Comparison of ENCODE assay signal across 28 cellular contexts in genomic region chr4:47701286-47701685, GRCh38.
DNase-seq lines count a peak whose midpoint lies in the region; FAIRE-seq and TF ChIP-seq lines count a peak whose summit lies in the region.
"Had no signal": no experiment of that assay in that cellular context is flagged by ENCODE, and none has a peak within 500 bp of the region (broad histone marks: within the 10 kb centered on the region; RNA-seq: fewer than 3 reads in every experiment).

No MANE protein-coding gene starts in this region.

- no peaks in the 10 kb centered on the region for H3K79me2 ChIP-seq in SK-N-SH (ENCODE audit: insufficient read depth)

- FAIRE-seq in endometrium (lab: Jason Lieb, UNC) = peak; percentile 8
- FAIRE-seq: A204.1, GM12878, GM12892, GM18507 had no signal

- H3K9ac ChIP-seq in SK-N-MC (ENCODE audit: insufficient read length) (no peak overlapping the region), SK-N-SH (no peak overlapping the region)
- H3K9ac ChIP-seq: BLaER1 had no signal

- H3K27ac Mint-ChIP-seq in nephron = peak overlapping the region; percentile 12 to 72 (median 37)
- H3K27ac Mint-ChIP-seq: CD14-positive monocyte; CD4-positive, alpha-beta memory T cell; CD4-positive, CD25-positive, alpha-beta regulatory T cell; CD8-positive, alpha-beta memory T cell had no signal

- in situ Hi-C loops in HAP-1 (cut with MboI; ENCODE audit: low sequenced_read_pairs) = no loop called here

- H3K36me3 ChIP-seq in SK-N-MC (ENCODE audit: insufficient read depth, low read length) (no peaks in the 10 kb centered on the region), SK-N-SH (replicated peaks in 1 of 2; ENCODE audit: control insufficient read depth in 1 of 2, insufficient read depth in 2 of 2, low read length in 1 of 2) (no peaks in the 10 kb centered on the region), HAP-1 (replicated peaks) (no peaks in the 10 kb centered on the region)
- H3K36me3 ChIP-seq: BE2C, BLaER1 had no signal

- no peak overlapping the region for H3K4me3 ChIP-seq in SK-N-MC
- no peak overlapping the region for H3K4me3 ChIP-seq in SK-N-SH (ENCODE audit: low read depth in 2 of 2, low read length in 1 of 2)
- no peak overlapping the region for H3K4me3 ChIP-seq in HAP-1
- H3K4me3 ChIP-seq: BLaER1, GM12878 had no signal

- no peak for TF ChIP-seq EP300 in SK-N-SH (IDR thresholded peaks at IDR 0.05; ENCODE audit: borderline replicate concordance in 1 of 2, low read depth in 1 of 2, low read length in 1 of 2)

- no peak overlapping the region for H3K4me3 Mint-ChIP-seq in nephron
- H3K4me3 Mint-ChIP-seq: CD14-positive monocyte; CD4-positive, alpha-beta memory T cell; CD4-positive, CD25-positive, alpha-beta regulatory T cell; CD8-positive, alpha-beta memory T cell had no signal

- no peaks in the 10 kb centered on the region for H3K36me3 Mint-ChIP-seq in nephron (ENCODE audit: low read depth)
- H3K36me3 Mint-ChIP-seq: CD14-positive monocyte; CD4-positive, alpha-beta memory T cell; CD4-positive, CD25-positive, alpha-beta regulatory T cell; CD8-positive, alpha-beta memory T cell had no signal

- CTCF ChIA-PET in SK-N-SH (lab: Yijun Ruan, JAX) (interaction anchor here (0.6 to 21.9 kb wide), 8 partner anchors 8 to 233 kb away, joined by 3 to 417 read pairs (median 4); partner anchors contain the start of gene CORIN), RWPE1 (lab: Yijun Ruan, JAX) (interaction anchor here (0.6 kb wide), 1 partner anchor 438 kb away, joined by 3 read pairs; no protein-coding TSS in a partner anchor)

- H3K27ac ChIP-seq in SK-N-MC (peak overlapping the region; percentile 45; the same call in 1 of the 2 replicates), SK-N-SH (ENCODE audit: low read depth in 2 of 2, low read length in 1 of 2) (no peak overlapping the region), RWPE1 (no peak overlapping the region)
- H3K27ac ChIP-seq: BLaER1 had no signal

- no peak overlapping the region for H3K4me2 ChIP-seq in SK-N-SH
- H3K4me2 ChIP-seq: BLaER1 had no signal

- H3K4me1 Mint-ChIP-seq in nephron = peaks cover 18% of the 10 kb centered on the region

- no peak for TF ChIP-seq RAD21 in SK-N-SH (IDR thresholded peaks at IDR 0.05; ENCODE audit: low read length)

- no peaks in the 10 kb centered on the region for H4K20me1 ChIP-seq in SK-N-SH (ENCODE audit: insufficient read depth)
- H4K20me1 ChIP-seq: BLaER1 had no signal

- H3K4me1 ChIP-seq in SK-N-SH (ENCODE audit: control insufficient read depth in 1 of 2, insufficient read depth in 2 of 2, low read depth in 1 of 2, low read length in 1 of 2) (peaks cover 0 to 4% of the 10 kb centered on the region in 2 experiments; a peak in 3 of 4 replicates), HAP-1 (no peaks in the 10 kb centered on the region)
- H3K4me1 ChIP-seq: BLaER1 had no signal

- H3F3A ChIP-seq in SK-N-SH (replicated peaks; ENCODE audit: insufficient read depth) = no peaks in the 10 kb centered on the region

- POLR2A ChIA-PET in SK-N-SH (lab: Yijun Ruan, JAX) (no interaction called here), RWPE1 (lab: Yijun Ruan, JAX; ENCODE audit: low non-redundant PET) (no interaction called here)

- H3K9me2 ChIP-seq in SK-N-SH = no peaks in the 10 kb centered on the region

- no peaks in the 10 kb centered on the region for H3K27me3 Mint-ChIP-seq in nephron (ENCODE audit: low read depth)

- H3K9me3 ChIP-seq in SK-N-MC (ENCODE audit: low read depth, low read length) (no peaks in the 10 kb centered on the region), SK-N-SH (no peaks in the 10 kb centered on the region), HAP-1 (no peaks in the 10 kb centered on the region; the same call in 1 of the 2 replicates)
- H3K9me3 ChIP-seq: BE2C, BLaER1 had no signal

- H3K27me3 ChIP-seq in SK-N-SH (ENCODE audit: insufficient read depth) = no peaks in the 10 kb centered on the region
- H3K27me3 ChIP-seq in HAP-1 (ENCODE audit: low read depth) = peaks cover 14% of the 10 kb centered on the region
- H3K27me3 ChIP-seq: BE2C, BLaER1 had no signal

- TF ChIP-seq CTCF in SK-N-SH (IDR thresholded peaks at IDR 0.05) (no peak), nephron (IDR thresholded peaks at IDR 0.05; ENCODE audit: unreplicated experiment in 3 of 3) (no peak), RWPE1 (conservative IDR thresholded peaks at IDR 0.05; ENCODE audit: low read depth) (no peak)

- H2AFZ ChIP-seq in SK-N-SH (ENCODE audit: low read depth) = no peak overlapping the region

- DNase-seq in SK-N-MC (ENCODE audit: low read depth, low spot score) = no peak
- DNase-seq in SK-N-SH = no peak
- no peak for DNase-seq in NCI-H128 (lab: John Stamatoyannopoulos, UW; ENCODE audit: unreplicated experiment)
- no peak for DNase-seq in HAP-1 (ENCODE audit: low spot score in 2 of 2)
- no peak for DNase-seq in RWPE1 (ENCODE audit: low spot score)
- DNase-seq: 8988T; ACHN; BE2C; C1 segment of cervical spinal cord; CD4-positive, alpha-beta memory T cell; CD4-positive, CD25-positive, alpha-beta regulatory T cell; CD8-positive, alpha-beta memory T cell; COR-L47; DMS 273 treated with DMSO at 0.1 percent for 48 hours; DMS153; DMS53; DMS79; DND-41; EL; GDM1 had no signal

- no peaks in the 10 kb centered on the region for H3K9me3 Mint-ChIP-seq in nephron
- H3K9me3 Mint-ChIP-seq: CD8-positive, alpha-beta memory T cell had no signal

TF ChIP-seq in SK-N-SH, 30 proteins besides CTCF, POLR2A, EP300 and RAD21:
- TF ChIP-seq RCOR1 (IDR thresholded peaks at IDR 0.05; ENCODE audit: low read length) = no peak
- 0 out of 2 replicates have a peak, but pooled peaks have one; percentile 9 for TF ChIP-seq TCF12 (IDR thresholded peaks at IDR 0.05)
